ENCODE assay signal across 8 cellular contexts in the genomic region with DNA sequence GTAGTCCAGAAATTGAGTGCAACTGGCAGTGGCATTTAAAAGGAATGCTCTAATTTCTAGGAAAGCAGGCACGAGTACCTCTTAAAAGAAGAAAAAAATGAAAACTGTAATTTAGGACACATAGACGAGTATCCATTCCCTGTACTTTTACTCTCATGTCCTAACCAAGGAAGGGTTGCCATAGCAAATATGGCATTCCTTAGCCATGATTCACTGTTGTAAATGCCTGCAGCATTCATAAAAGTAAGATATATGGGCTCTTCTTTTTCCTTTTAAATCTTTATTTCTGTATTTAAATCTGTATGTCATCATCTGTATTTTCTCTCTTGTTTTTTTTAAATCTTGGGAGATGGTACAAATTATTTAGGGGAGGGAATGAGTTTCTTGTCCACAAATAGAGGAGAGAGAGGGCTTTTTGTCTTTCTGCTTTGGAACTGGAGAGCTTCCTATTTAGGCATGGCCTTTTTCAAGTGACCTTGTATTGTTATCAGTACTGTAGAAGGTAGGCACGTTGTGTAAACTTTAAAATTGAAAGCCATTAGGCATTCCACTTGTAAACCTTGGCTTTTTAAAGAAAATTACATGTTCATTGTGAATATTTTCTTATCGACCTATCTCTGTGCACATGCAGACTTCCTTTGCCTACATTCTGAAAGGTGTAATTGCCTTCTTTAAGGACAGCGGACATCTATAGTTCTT. TPM values are rescaled to one million over a fixed set of nuclear protein-coding genes. Genes with fewer than 3 reads are reported as not detected.
DNase-seq lines count a peak whose midpoint lies in the region; ATAC-seq and TF ChIP-seq lines count a peak whose summit lies in the region.

No MANE protein-coding gene starts in this region.

- peak; percentile 95 for DNase-seq in GM04504 (ENCODE audit: low read depth)
- DNase-seq in SK-N-SH: no peak
- peak; percentile 89 for DNase-seq in glomerular endothelial cell (ENCODE audit: extremely low read depth, low read depth, low spot score)
- no peak for DNase-seq in NCI-H82 (lab: John Stamatoyannopoulos, UW)
- no peak for DNase-seq in NCI-H1436 (lab: John Stamatoyannopoulos, UW)
- DNase-seq in NCI-H748 (lab: John Stamatoyannopoulos, UW; ENCODE audit: unreplicated experiment): no peak

- POLR2A ChIA-PET in SK-N-SH (lab: Yijun Ruan, JAX): no interaction called here

- H4K20me1 ChIP-seq in SK-N-SH (ENCODE audit: insufficient read depth): no peaks in the 10 kb centered on the region

- H3K9me3 ChIP-seq in SK-N-SH: no peaks in the 10 kb centered on the region
- no peaks in the 10 kb centered on the region for H3K9me3 ChIP-seq in skeletal muscle satellite cell (replicated peaks; ENCODE audit: low read length)

- H3K27me3 ChIP-seq in SK-N-SH (ENCODE audit: insufficient read depth): no peaks in the 10 kb centered on the region
- H3K27me3 ChIP-seq in skeletal muscle satellite cell (ENCODE audit: control insufficient read depth, insufficient read depth, low read length): no peaks in the 10 kb centered on the region

- peak overlapping the region; percentile 54 for H2AFZ ChIP-seq in SK-N-SH (ENCODE audit: low read depth)

- H3K4me2 ChIP-seq in SK-N-SH: peak overlapping the region; percentile 78
- peak overlapping the region; percentile 75 for H3K4me2 ChIP-seq in skeletal muscle satellite cell (ENCODE audit: low read length)

- 41% methylated on average over 5 of the region's 5 CpGs for WGBS in SK-N-SH (ENCODE audit: low lambda C conversion rate)

- no peaks in the 10 kb centered on the region for H3K36me3 ChIP-seq in SK-N-SH (replicated peaks in 1 of 2; ENCODE audit: control insufficient read depth in 1 of 2, insufficient read depth in 2 of 2, low read length in 1 of 2)
- H3K36me3 ChIP-seq in skeletal muscle satellite cell (ENCODE audit: insufficient read depth, low read length): no peaks in the 10 kb centered on the region

- H3K27ac ChIP-seq in SK-N-SH (ENCODE audit: low read depth in 2 of 2, low read length in 1 of 2): peak overlapping the region; percentile 77 to 99; a peak in 3 of 4 replicates

- CTCF ChIA-PET in SK-N-SH (lab: Yijun Ruan, JAX): interaction anchor here (0.8 to 2.1 kb wide), 6 partner anchors 8 to 136 kb away, joined by 3 to 15 read pairs (median 6); no protein-coding TSS in a partner anchor

- peaks cover 84% of the 10 kb centered on the region for H3K79me2 ChIP-seq in SK-N-SH (ENCODE audit: insufficient read depth)

- peaks cover 41% of the 10 kb centered on the region for H3F3A ChIP-seq in SK-N-SH (replicated peaks; ENCODE audit: insufficient read depth)

- H3K4me3 ChIP-seq in SK-N-SH (ENCODE audit: low read depth in 2 of 2, low read length in 1 of 2) (peak overlapping the region; percentile 21 to 36; a peak in 2 of 4 replicates), skeletal muscle satellite cell (ENCODE audit: low read length) (peak overlapping the region; percentile 50)

- TF ChIP-seq EP300 in SK-N-SH (IDR thresholded peaks at IDR 0.05; ENCODE audit: borderline replicate concordance in 1 of 2, low read depth in 1 of 2, low read length in 1 of 2): no peak

- no peak for ATAC-seq in HG03439 (IDR thresholded peaks at IDR 0.05; ENCODE audit: unreplicated experiment)

- H3K4me1 ChIP-seq in SK-N-SH (ENCODE audit: control insufficient read depth in 1 of 2, insufficient read depth in 2 of 2, low read depth in 1 of 2, low read length in 1 of 2) (peaks cover 19 to 32% of the 10 kb centered on the region in 2 experiments), skeletal muscle satellite cell (ENCODE audit: control insufficient read depth, insufficient read depth, low read length) (peaks cover 46% of the 10 kb centered on the region)

- no peak for TF ChIP-seq CTCF in SK-N-SH (IDR thresholded peaks at IDR 0.05)

- no peak for TF ChIP-seq RAD21 in SK-N-SH (IDR thresholded peaks at IDR 0.05; ENCODE audit: low read length)

- H3K9ac ChIP-seq in SK-N-SH (peak overlapping the region; percentile 71), skeletal muscle satellite cell (ENCODE audit: low read depth, low read length) (peak overlapping the region; percentile 78)

- no peaks in the 10 kb centered on the region for H3K9me2 ChIP-seq in SK-N-SH

TF ChIP-seq in SK-N-SH, 30 proteins besides CTCF, POLR2A, EP300 and RAD21 (continues in another document):
- TF ChIP-seq, protein P1, sequence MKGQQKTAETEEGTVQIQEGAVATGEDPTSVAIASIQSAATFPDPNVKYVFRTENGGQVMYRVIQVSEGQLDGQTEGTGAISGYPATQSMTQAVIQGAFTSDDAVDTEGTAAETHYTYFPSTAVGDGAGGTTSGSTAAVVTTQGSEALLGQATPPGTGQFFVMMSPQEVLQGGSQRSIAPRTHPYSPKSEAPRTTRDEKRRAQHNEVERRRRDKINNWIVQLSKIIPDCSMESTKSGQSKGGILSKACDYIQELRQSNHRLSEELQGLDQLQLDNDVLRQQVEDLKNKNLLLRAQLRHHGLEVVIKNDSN (IDR thresholded peaks at IDR 0.05; ENCODE audit: borderline replicate concordance, low read depth): no peak
- TF ChIP-seq RXRA (IDR thresholded peaks at IDR 0.05; ENCODE audit: borderline replicate concordance, low read depth) (no peak), CHD2 (IDR thresholded peaks at IDR 0.05; ENCODE audit: low read length, partially characterized antibody) (no peak), TEAD4 (IDR thresholded peaks at IDR 0.05; ENCODE audit: borderline replicate concordance, insufficient read depth) (peak; percentile 70), ELF1 (IDR thresholded peaks at IDR 0.05) (no peak), JUND (IDR thresholded peaks at IDR 0.05) (peak; percentile 88), YY1 (IDR thresholded peaks at IDR 0.05; ENCODE audit: low read depth) (no peak), MEF2A (IDR thresholded peaks at IDR 0.05; ENCODE audit: borderline replicate concordance, low read depth) (no peak), POLR2AphosphoS5 (IDR thresholded peaks at IDR 0.05; ENCODE audit: low read depth, low read length) (peak; percentile 48; the same call in 1 of the 2 replicates)
- TF ChIP-seq, protein P2, sequence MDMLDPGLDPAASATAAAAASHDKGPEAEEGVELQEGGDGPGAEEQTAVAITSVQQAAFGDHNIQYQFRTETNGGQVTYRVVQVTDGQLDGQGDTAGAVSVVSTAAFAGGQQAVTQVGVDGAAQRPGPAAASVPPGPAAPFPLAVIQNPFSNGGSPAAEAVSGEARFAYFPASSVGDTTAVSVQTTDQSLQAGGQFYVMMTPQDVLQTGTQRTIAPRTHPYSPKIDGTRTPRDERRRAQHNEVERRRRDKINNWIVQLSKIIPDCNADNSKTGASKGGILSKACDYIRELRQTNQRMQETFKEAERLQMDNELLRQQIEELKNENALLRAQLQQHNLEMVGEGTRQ (IDR thresholded peaks at IDR 0.05; ENCODE audit: borderline replicate concordance, low read depth, low read length): no peak
- TF ChIP-seq, protein P3, sequence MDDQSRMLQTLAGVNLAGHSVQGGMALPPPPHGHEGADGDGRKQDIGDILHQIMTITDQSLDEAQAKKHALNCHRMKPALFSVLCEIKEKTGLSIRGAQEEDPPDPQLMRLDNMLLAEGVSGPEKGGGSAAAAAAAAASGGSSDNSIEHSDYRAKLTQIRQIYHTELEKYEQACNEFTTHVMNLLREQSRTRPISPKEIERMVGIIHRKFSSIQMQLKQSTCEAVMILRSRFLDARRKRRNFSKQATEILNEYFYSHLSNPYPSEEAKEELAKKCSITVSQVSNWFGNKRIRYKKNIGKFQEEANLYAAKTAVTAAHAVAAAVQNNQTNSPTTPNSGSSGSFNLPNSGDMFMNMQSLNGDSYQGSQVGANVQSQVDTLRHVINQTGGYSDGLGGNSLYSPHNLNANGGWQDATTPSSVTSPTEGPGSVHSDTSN (IDR thresholded peaks at IDR 0.05): peak; percentile 60
- TF ChIP-seq, protein P4, sequence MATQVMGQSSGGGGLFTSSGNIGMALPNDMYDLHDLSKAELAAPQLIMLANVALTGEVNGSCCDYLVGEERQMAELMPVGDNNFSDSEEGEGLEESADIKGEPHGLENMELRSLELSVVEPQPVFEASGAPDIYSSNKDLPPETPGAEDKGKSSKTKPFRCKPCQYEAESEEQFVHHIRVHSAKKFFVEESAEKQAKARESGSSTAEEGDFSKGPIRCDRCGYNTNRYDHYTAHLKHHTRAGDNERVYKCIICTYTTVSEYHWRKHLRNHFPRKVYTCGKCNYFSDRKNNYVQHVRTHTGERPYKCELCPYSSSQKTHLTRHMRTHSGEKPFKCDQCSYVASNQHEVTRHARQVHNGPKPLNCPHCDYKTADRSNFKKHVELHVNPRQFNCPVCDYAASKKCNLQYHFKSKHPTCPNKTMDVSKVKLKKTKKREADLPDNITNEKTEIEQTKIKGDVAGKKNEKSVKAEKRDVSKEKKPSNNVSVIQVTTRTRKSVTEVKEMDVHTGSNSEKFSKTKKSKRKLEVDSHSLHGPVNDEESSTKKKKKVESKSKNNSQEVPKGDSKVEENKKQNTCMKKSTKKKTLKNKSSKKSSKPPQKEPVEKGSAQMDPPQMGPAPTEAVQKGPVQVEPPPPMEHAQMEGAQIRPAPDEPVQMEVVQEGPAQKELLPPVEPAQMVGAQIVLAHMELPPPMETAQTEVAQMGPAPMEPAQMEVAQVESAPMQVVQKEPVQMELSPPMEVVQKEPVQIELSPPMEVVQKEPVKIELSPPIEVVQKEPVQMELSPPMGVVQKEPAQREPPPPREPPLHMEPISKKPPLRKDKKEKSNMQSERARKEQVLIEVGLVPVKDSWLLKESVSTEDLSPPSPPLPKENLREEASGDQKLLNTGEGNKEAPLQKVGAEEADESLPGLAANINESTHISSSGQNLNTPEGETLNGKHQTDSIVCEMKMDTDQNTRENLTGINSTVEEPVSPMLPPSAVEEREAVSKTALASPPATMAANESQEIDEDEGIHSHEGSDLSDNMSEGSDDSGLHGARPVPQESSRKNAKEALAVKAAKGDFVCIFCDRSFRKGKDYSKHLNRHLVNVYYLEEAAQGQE (IDR thresholded peaks at IDR 0.05; ENCODE audit: low read depth, low read length): no peak
- TF ChIP-seq, protein P5, sequence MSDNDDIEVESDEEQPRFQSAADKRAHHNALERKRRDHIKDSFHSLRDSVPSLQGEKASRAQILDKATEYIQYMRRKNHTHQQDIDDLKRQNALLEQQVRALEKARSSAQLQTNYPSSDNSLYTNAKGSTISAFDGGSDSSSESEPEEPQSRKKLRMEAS (IDR thresholded peaks at IDR 0.05; ENCODE audit: low read depth): no peak

RNA-seq across cellular contexts. Expression of a gene that starts 50.0 kb away (rescaled TPM):
- 5.6 and 6.7 TPM in 2 replicates for polyA plus RNA-seq in SK-N-SH (2012; rRNA removed)
- 6.1 and 6.6 TPM in 2 replicates for polyA plus RNA-seq in SK-N-SH (2012; cell fraction: cytosol; rRNA removed)
- 4.4 and 10.1 TPM in 2 replicates for polyA plus RNA-seq in SK-N-SH (2012; cell fraction: nucleus; rRNA removed)
- 6.1 and 10.0 TPM in 2 replicates for total RNA-seq in glomerular endothelial cell
- 9.9 and 10.7 TPM in 2 replicates for total RNA-seq in skeletal muscle satellite cell (2012; rRNA removed)

Comparison
In these comparisons a context has a peak if more than half of its experiments do, and no peak if none do; other contexts are left out.
1. DNase-seq: peak in GM04504 (single experiment) and glomerular endothelial cell (single experiment); none in SK-N-SH (single experiment), NCI-H82 (single experiment), NCI-H1436 (single experiment) and NCI-H748 (single experiment).